ENCODE assay signal across 19 cellular contexts in genomic region chr22:20635227-20635591, GRCh38.
DNase-seq lines count a peak whose midpoint lies in the region; ATAC-seq, FAIRE-seq and TF ChIP-seq lines count a peak whose summit lies in the region.
"Had no signal": no experiment of that assay in that cellular context is flagged by ENCODE, and none has a peak within 500 bp of the region (broad histone marks: within the 10 kb centered on the region; RNA-seq: fewer than 3 reads in every experiment).

No MANE protein-coding gene starts in this region.

- H3K4me3 ChIP-seq in IMR-90 (ENCODE audit: insufficient read depth, low read depth, low read length) (no peak overlapping the region), K562 (no peak overlapping the region), neuronal stem cell (ENCODE audit: low read length in 2 of 2) (peak overlapping the region in 1 of 2 donors; percentile 47)
- H3K4me3 ChIP-seq: GM23338 had no signal

- H3K23ac ChIP-seq in IMR-90 (ENCODE audit: low read depth, low read length) (no peak overlapping the region), neuronal stem cell (ENCODE audit: low read depth, low read length, poor library complexity) (peak overlapping the region; percentile 38)

- ATAC-seq in IMR-90 (ENCODE audit: low read depth) (no peak), K562 (peak; percentile 2; the same call in 2 of the 3 replicates), GM19035 (IDR thresholded peaks at IDR 0.05; ENCODE audit: unreplicated experiment) (no peak)
- ATAC-seq: GM23338 had no signal

- no peaks in the 10 kb centered on the region for H3K79me2 ChIP-seq in K562 (ENCODE audit: control insufficient read depth, insufficient read depth, low read length)

- H3K79me1 ChIP-seq in IMR-90 (ENCODE audit: low read depth in 1 of 2, low read length in 2 of 2) (no peaks in the 10 kb centered on the region), neuronal stem cell (ENCODE audit: low read depth, low read length) (no peaks in the 10 kb centered on the region)

- H2BK5ac ChIP-seq in IMR-90 (ENCODE audit: low read depth, low read length, poor library complexity, severe bottlenecking): no peak overlapping the region
- H2BK5ac ChIP-seq in neuronal stem cell (ENCODE audit: low read length): no peak overlapping the region

- FAIRE-seq in K562 (lab: Jason Lieb, UNC) (no peak), urothelium cell line (lab: Jason Lieb, UNC) (peak; percentile 30)
- FAIRE-seq: A204.1, H54, HTR-8/SVneo had no signal

- H4K5ac ChIP-seq in IMR-90 (ENCODE audit: low read depth, low read length): no peak overlapping the region

- TF ChIP-seq RAD21 in IMR-90 (IDR thresholded peaks at IDR 0.05; ENCODE audit: low read length): no peak
- TF ChIP-seq RAD21 in K562 (CRISPR knock-in tag; conservative IDR thresholded peaks at IDR 0.05 in 1 of 2, IDR thresholded peaks at IDR 0.05 in 1 of 2): no peak

- H4K91ac ChIP-seq in IMR-90 (ENCODE audit: insufficient read depth, low read depth, low read length) (no peak overlapping the region), neuronal stem cell (ENCODE audit: low read depth, low read length, poor library complexity) (no peak overlapping the region)

- no peak overlapping the region for H4K8ac ChIP-seq in IMR-90 (ENCODE audit: low read depth in 2 of 2, low read length in 2 of 2)
- H4K8ac ChIP-seq in neuronal stem cell (ENCODE audit: low read depth, low read length): no peak overlapping the region

- POLR2A ChIA-PET in IMR-90 (lab: Charles Lee; ENCODE audit: unreplicated experiment): no interaction called here
- POLR2A ChIA-PET in K562 (lab: Yijun Ruan, JAX): interaction anchor here (0.6 to 15.5 kb wide), 13 partner anchors 7 to 126 kb away, joined by 3 to 234 read pairs (median 4); no protein-coding TSS in a partner anchor

- no peak overlapping the region for H3K9ac ChIP-seq in IMR-90 (ENCODE audit: low read depth, low read length)
- peak overlapping the region in 1 of 2 experiments; percentile 2; a peak in 1 of 4 replicates for H3K9ac ChIP-seq in K562 (ENCODE audit: insufficient read depth in 1 of 2, low read depth in 2 of 2, low read length in 2 of 2)
- no peak overlapping the region for H3K9ac ChIP-seq in neuronal stem cell (ENCODE audit: low read depth, low read length, poor library complexity)

- BruUV-seq in IMR-90 (replicated peaks; lab: Mats Ljungman, UMichigan) (no TSS peak), K562 (replicated peaks; lab: Mats Ljungman, UMichigan) (no TSS peak)

- TF ChIP-seq EP300 in K562 (IDR thresholded peaks at IDR 0.05; ENCODE audit: low read length): no peak

- no peak overlapping the region for H3K27ac ChIP-seq in IMR-90 (ENCODE audit: insufficient read depth, low read length)
- H3K27ac ChIP-seq in K562 (ENCODE audit: extremely low read depth, low read depth, low read length): no peak overlapping the region
- H3K27ac ChIP-seq in neuronal stem cell (replicated peaks; ENCODE audit: low read length): no peak overlapping the region

- H2BK20ac ChIP-seq in IMR-90 (ENCODE audit: low read depth, low read length): no peak overlapping the region

- H3K4me1 ChIP-seq in IMR-90 (ENCODE audit: control insufficient read depth, insufficient read depth, low read length): no peaks in the 10 kb centered on the region
- peaks cover 0 to 7% of the 10 kb centered on the region in 2 experiments; a peak in 2 of 5 replicates for H3K4me1 ChIP-seq in K562 (replicated peaks in 1 of 2; ENCODE audit: control insufficient read depth in 2 of 2, insufficient read depth in 2 of 2, low read length in 2 of 2)
- H3K4me1 ChIP-seq in neuronal stem cell (ENCODE audit: control insufficient read depth in 2 of 2, insufficient read depth in 1 of 2, low read depth in 1 of 2, low read length in 2 of 2): no peaks in the 10 kb centered on the region
- H3K4me1 ChIP-seq: BE2C had no signal

- in situ Hi-C loops in IMR-90 (cut with MboI; ENCODE audit: low sequenced_read_pairs) (no loop called here), K562 (cut with MboI) (no loop called here)

- peak overlapping the region; percentile 28 for H2AK9ac ChIP-seq in IMR-90 (replicated peaks; ENCODE audit: low read depth, low read length, poor library complexity)

- H3K4ac ChIP-seq in IMR-90 (ENCODE audit: low read depth, low read length): no peak overlapping the region
- no peak overlapping the region for H3K4ac ChIP-seq in neuronal stem cell (ENCODE audit: low read length)

- no peak for TF ChIP-seq CTCF in IMR-90 (conservative IDR thresholded peaks at IDR 0.05; ENCODE audit: low read depth, low read length)
- TF ChIP-seq CTCF in K562 (IDR thresholded peaks at IDR 0.05 in 2 of 3, conservative IDR thresholded peaks at IDR 0.05 in 1 of 3; ENCODE audit: insufficient read depth in 2 of 3, low read depth in 1 of 3, low read length in 3 of 3): no peak

- H3K14ac ChIP-seq in IMR-90 (replicated peaks; ENCODE audit: low read depth, low read length) (no peak overlapping the region), neuronal stem cell (ENCODE audit: low read length) (no peak overlapping the region)

- H2BK15ac ChIP-seq in IMR-90 (ENCODE audit: low read depth, low read length) (no peak overlapping the region), neuronal stem cell (ENCODE audit: low read length) (no peak overlapping the region)

- H2BK120ac ChIP-seq in IMR-90 (ENCODE audit: low read depth, low read length) (no peak overlapping the region), neuronal stem cell (ENCODE audit: low read depth, low read length) (peak overlapping the region; percentile 16)

- DNase-seq in IMR-90 (no peak), K562 (ENCODE audit: extremely low read depth in 1 of 4, low spot score in 3 of 4) (no peak), neuronal stem cell (ENCODE audit: low spot score) (no peak), urothelium cell line (ENCODE audit: low spot score) (no peak), NCI-H82 (lab: John Stamatoyannopoulos, UW) (no peak), DMS53 (lab: John Stamatoyannopoulos, UW) (no peak)
- DNase-seq: ACHN; BE2C; CD4-positive, alpha-beta memory T cell; DMS153; DMS79 treated with DMSO at 0.1 percent for 48 hours; GF-D8; HCEC 1CT; KG1 had no signal

- H2AFZ ChIP-seq in IMR-90 (replicated peaks; ENCODE audit: low read length, poor library complexity) (peak overlapping the region; percentile 51), K562 (ENCODE audit: low read depth, low read length) (no peak overlapping the region), neuronal stem cell (ENCODE audit: low read length) (peak overlapping the region; percentile 22)
- H2AFZ ChIP-seq: GM23338 had no signal

- H3K9me1 ChIP-seq in IMR-90 (ENCODE audit: insufficient read depth, low read length): no peaks in the 10 kb centered on the region
- peaks cover 3% of the 10 kb centered on the region for H3K9me1 ChIP-seq in K562 (ENCODE audit: control insufficient read depth, insufficient read depth, low read length)

- H3K36me3 ChIP-seq in IMR-90 (ENCODE audit: control insufficient read depth, insufficient read depth, low read length): no peaks in the 10 kb centered on the region
- no peaks in the 10 kb centered on the region for H3K36me3 ChIP-seq in K562 (ENCODE audit: control insufficient read depth, insufficient read depth, low read length)
- H3K36me3 ChIP-seq in neuronal stem cell (replicated peaks in 1 of 2; ENCODE audit: control insufficient read depth in 2 of 2, insufficient read depth in 2 of 2, low read length in 2 of 2): no peaks in the 10 kb centered on the region
- H3K36me3 ChIP-seq: BE2C had no signal

- H3K27me3 ChIP-seq in IMR-90 (ENCODE audit: control insufficient read depth, insufficient read depth, low read length) (peaks cover 60% of the 10 kb centered on the region), K562 (ENCODE audit: control insufficient read depth in 2 of 2, insufficient read depth in 2 of 2, low read length in 2 of 2) (peaks cover 8 to 62% of the 10 kb centered on the region in 2 experiments; a peak in 4 of 5 replicates), neuronal stem cell (ENCODE audit: control insufficient read depth in 3 of 3, insufficient read depth in 3 of 3, low read depth in 1 of 3, low read length in 3 of 3) (peaks cover 0 to 8% (median 0%) of the 10 kb centered on the region in 3 experiments)
- H3K27me3 ChIP-seq: BE2C had no signal

- 40% methylated on average over 1 of the region's 6 CpGs; no CpG with 5 or more reads in 1 of the 2 experiments for WGBS in IMR-90 (ENCODE audit: extremely low coverage in 2 of 2, insufficient read length in 1 of 2), 2 experiments
- WGBS in K562 (ENCODE audit: insufficient coverage, low coverage, missing lambda C conversion rate): 10% methylated on average over 6 of the region's 6 CpGs
- WGBS in neuronal stem cell (ENCODE audit: extremely low coverage in 2 of 2, insufficient read length in 2 of 2, insufficient replicate concordance in 1 of 2), 2 donors: no CpG with 5 or more reads among the region's 6 CpGs

- H3K9me3 ChIP-seq in IMR-90 (ENCODE audit: control insufficient read depth, insufficient read depth, low read length) (no peaks in the 10 kb centered on the region), K562 (replicated peaks; ENCODE audit: control insufficient read depth, insufficient read depth, low read depth, low read length) (0 out of 2 replicates have a peak, but pooled peaks cover 4% of the 10 kb centered on the region), neuronal stem cell (replicated peaks in 1 of 2; ENCODE audit: control insufficient read depth in 2 of 2, insufficient read depth in 1 of 2, low read depth in 1 of 2, low read length in 2 of 2) (no peaks in the 10 kb centered on the region)
- H3K9me3 ChIP-seq: BE2C had no signal

- CTCF ChIA-PET in IMR-90 (lab: Yijun Ruan, JAX): no interaction called here
- CTCF ChIA-PET in K562 (lab: Yijun Ruan, JAX; ENCODE audit: low intra/inter-chr PET ratio): no interaction called here

- H4K20me1 ChIP-seq in IMR-90 (ENCODE audit: insufficient read depth, low read length) (no peaks in the 10 kb centered on the region), K562 (replicated peaks; ENCODE audit: control insufficient read depth, insufficient read depth, low read length) (peaks cover 27% of the 10 kb centered on the region; the same call in 1 of the 2 replicates)

- no peak overlapping the region for H2AK5ac ChIP-seq in IMR-90 (ENCODE audit: low read depth, low read length)
- peak overlapping the region; percentile 41 for H2AK5ac ChIP-seq in neuronal stem cell (ENCODE audit: low read depth, low read length)

- no peak overlapping the region for H3K56ac ChIP-seq in IMR-90 (ENCODE audit: extremely low read depth, insufficient read depth, low read length)

- no peak for TF ChIP-seq POLR2A in IMR-90 (IDR thresholded peaks at IDR 0.05; ENCODE audit: low read depth, low read length)
- TF ChIP-seq POLR2A in K562 (conservative IDR thresholded peaks at IDR 0.05): no peak

- intact Hi-C loops in IMR-90 (cut with micrococcal nuclease) (no loop called here), K562 (cut with micrococcal nuclease) (no loop called here)

- dilution Hi-C loops in IMR-90 (cut with HindIII; ENCODE audit: low sequenced_read_pairs, unreplicated experiment): no loop called here

- no peak overlapping the region for H3K4me2 ChIP-seq in IMR-90 (ENCODE audit: low read depth, low read length)
- no peak overlapping the region for H3K4me2 ChIP-seq in K562 (ENCODE audit: insufficient read depth, low read length)
- H3K4me2 ChIP-seq in neuronal stem cell (ENCODE audit: insufficient read depth, low read length, poor library complexity, severe bottlenecking): no peak overlapping the region
- H3K4me2 ChIP-seq: GM23338 had no signal

- no peak overlapping the region for H3K18ac ChIP-seq in IMR-90 (ENCODE audit: low read depth, low read length)
- H3K18ac ChIP-seq in neuronal stem cell (ENCODE audit: low read length): peak overlapping the region; percentile 86

- H2BK12ac ChIP-seq in neuronal stem cell (ENCODE audit: low read length): no peak overlapping the region
